25 cellular contexts compared by ENCODE assay signal in genomic region chr15:84888639-84889038, GRCh38. TPM values are rescaled to one million over a fixed set of nuclear protein-coding genes. Genes with fewer than 3 reads are reported as not detected.
"Had no signal": no experiment of that assay in that cellular context is flagged by ENCODE, and none has a peak within 500 bp of the region (broad histone marks: within the 10 kb centered on the region; RNA-seq: fewer than 3 reads in every experiment).

No MANE protein-coding gene starts in this region.

- H3K4me3 ChIP-seq: body of pancreas, cardiac muscle cell, esophagus squamous epithelium, gastrocnemius medialis, heart right ventricle, lung, sigmoid colon, smooth muscle cell, stomach, suprapubic skin, transverse colon had no signal

- H3K4me1 ChIP-seq: esophagus squamous epithelium, sigmoid colon, stomach, suprapubic skin, transverse colon had no signal

- ATAC-seq: activated T-cell treated with anti-CD3 and anti-CD28 coated beads, Interleukin-2, amount 50 U/mL, for 72 hours; body of pancreas; gastrocnemius medialis; heart right ventricle; left lobe of liver; T-helper 17 cell had no signal

- H3K27me3 Mint-ChIP-seq: activated naive CD4-positive, alpha-beta T cell treated with anti-CD3 and anti-CD28 coated beads, Interleukin-2, amount 50 U/mL, for 24 hours had no signal

- H3K27me3 ChIP-seq: body of pancreas, cardiac muscle cell, gastrocnemius medialis, heart right ventricle, suprapubic skin, transverse colon had no signal

- H3K9me3 Mint-ChIP-seq: activated CD4-positive, alpha-beta memory T cell treated with anti-CD3 and anti-CD28 coated beads, Interleukin-2, amount 10 ng/mL, durations not matched to agents 7 days and 5 days; activated naive CD4-positive, alpha-beta T cell treated with anti-CD3 and anti-CD28 coated beads, Interleukin-2, amount 50 U/mL, for 24 hours; activated T-cell treated with anti-CD3 and anti-CD28 coated beads, Interleukin-2, amount 50 U/mL, for 72 hours; endodermal cell; naive B cell; stimulated activated memory B cell treated with anti-CD40 and anti-IgM and Interleukin-4, amounts not matched to agents 10 μg/mL and 1 μg/mL and 100 μg/mL, for 72 hours had no signal

- H3K27ac ChIP-seq: body of pancreas, cardiac muscle cell, esophagus squamous epithelium, gastrocnemius medialis, heart right ventricle, sigmoid colon, stomach, suprapubic skin, transverse colon had no signal

- H3K27ac Mint-ChIP-seq: activated CD4-positive, alpha-beta memory T cell treated with anti-CD3 and anti-CD28 coated beads, Interleukin-2, amount 10 ng/mL, durations not matched to agents 7 days and 5 days; activated naive CD4-positive, alpha-beta T cell treated with anti-CD3 and anti-CD28 coated beads, Interleukin-2, amount 50 U/mL, for 24 hours; activated T-cell treated with anti-CD3 and anti-CD28 coated beads, Interleukin-2, amount 50 U/mL, for 72 hours; endodermal cell; naive B cell; T-helper 17 cell had no signal

- H3K36me3 Mint-ChIP-seq: activated naive CD4-positive, alpha-beta T cell treated with anti-CD3 and anti-CD28 coated beads, Interleukin-2, amount 50 U/mL, for 24 hours; naive B cell; stimulated activated memory B cell treated with anti-CD40 and anti-IgM and Interleukin-4, amounts not matched to agents 10 μg/mL and 1 μg/mL and 100 μg/mL, for 72 hours had no signal

- DNase-seq: activated CD4-positive, alpha-beta memory T cell treated with anti-CD3 and anti-CD28 coated beads, Interleukin-2, amount 10 ng/mL, durations not matched to agents 7 days and 5 days; activated CD4-positive, alpha-beta T cell treated with anti-CD3 and anti-CD28 coated beads for 48 hours; activated effector memory CD4-positive, alpha-beta T cell treated with Interleukin-2 at 50 U/mL for 16 hours; activated T-cell treated with anti-CD3 and anti-CD28 coated beads, Interleukin-2, amount 50 U/mL, for 72 hours; body of pancreas; cortex of kidney; endodermal cell; esophagus squamous epithelium; gastrocnemius medialis; heart right ventricle; naive B cell; sigmoid colon; stimulated activated CD4-positive, alpha-beta T cell treated with anti-CD3 and anti-CD28 coated beads, Interleukin-15, amount 100 ng/mL, for 24 hours; stomach; T-helper 17 cell; transverse colon had no signal

- H3K4me1 Mint-ChIP-seq: activated CD4-positive, alpha-beta memory T cell treated with anti-CD3 and anti-CD28 coated beads, Interleukin-2, amount 10 ng/mL, durations not matched to agents 7 days and 5 days; activated naive CD4-positive, alpha-beta T cell treated with anti-CD3 and anti-CD28 coated beads, Interleukin-2, amount 50 U/mL, for 24 hours; endodermal cell had no signal

- H3K4me3 Mint-ChIP-seq: activated CD4-positive, alpha-beta memory T cell treated with anti-CD3 and anti-CD28 coated beads, Interleukin-2, amount 10 ng/mL, durations not matched to agents 7 days and 5 days; activated naive CD4-positive, alpha-beta T cell treated with anti-CD3 and anti-CD28 coated beads, Interleukin-2, amount 50 U/mL, for 24 hours; activated T-cell treated with anti-CD3 and anti-CD28 coated beads, Interleukin-2, amount 50 U/mL, for 72 hours; endodermal cell; naive B cell; stimulated activated memory B cell treated with anti-CD40 and anti-IgM and Interleukin-4, amounts not matched to agents 10 μg/mL and 1 μg/mL and 100 μg/mL, for 72 hours; T-helper 17 cell had no signal

- H3K36me3 ChIP-seq: cardiac muscle cell, esophagus squamous epithelium, gastrocnemius medialis, heart right ventricle, sigmoid colon, stomach, suprapubic skin, transverse colon had no signal

- H3K9me3 ChIP-seq: body of pancreas, esophagus squamous epithelium, gastrocnemius medialis, heart right ventricle, sigmoid colon, stomach, suprapubic skin, transverse colon had no signal

RNA-seq across cellular contexts. Expression of gene SLC28A1, which starts 4.2 kb away (rescaled TPM):
- total RNA-seq: activated CD4-positive, alpha-beta memory T cell treated with anti-CD3 and anti-CD28 coated beads, Interleukin-2, amount 10 ng/mL, durations not matched to agents 7 days and 5 days; activated T-cell treated with anti-CD3 and anti-CD28 coated beads, Interleukin-2, amount 50 U/mL, for 72 hours; cerebellum; endodermal cell; esophagus squamous epithelium; omental fat pad; sigmoid colon; smooth muscle cell; suprapubic skin; T-helper 17 cell; transverse colon had no signal
